Comparison of ENCODE assay signal across 26 cellular contexts in the genomic region with DNA sequence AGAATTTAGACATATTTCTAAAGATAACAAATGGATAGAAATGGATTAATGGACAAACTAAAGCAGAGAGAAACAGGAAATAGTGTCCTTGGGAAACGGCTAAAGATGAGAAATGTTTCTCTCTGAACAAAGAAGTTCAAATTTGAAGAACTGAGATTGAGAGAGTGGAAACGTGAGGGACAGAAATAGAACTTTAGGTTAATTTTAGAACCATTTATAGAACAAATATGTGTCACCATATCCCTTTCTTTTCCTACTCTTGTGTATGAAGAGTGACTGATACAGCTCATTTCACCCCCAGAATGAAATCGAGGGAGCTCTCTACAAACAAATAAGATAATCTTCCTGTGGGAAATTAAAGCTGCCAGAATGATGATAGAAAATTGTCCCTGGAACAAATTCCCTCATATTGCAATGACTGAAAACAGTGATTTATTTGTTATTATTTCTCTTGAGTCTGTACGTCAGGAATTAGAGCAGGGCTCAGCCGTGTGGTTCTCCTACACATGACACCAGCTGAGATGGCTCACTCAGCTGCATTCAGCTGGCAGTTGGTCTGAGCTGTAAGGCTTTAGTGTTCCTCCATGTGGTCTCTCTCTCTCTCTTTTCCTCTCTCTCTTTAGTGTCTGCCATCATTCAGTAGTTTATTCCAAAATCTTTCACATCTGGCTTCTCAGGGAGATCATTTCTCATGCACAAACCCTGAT. TPM values are rescaled to one million over a fixed set of nuclear protein-coding genes. Genes with fewer than 3 reads are reported as not detected.
A peak's percentile ranks its signal among the peaks of the same experiment; 100 is the strongest.
DNase-seq lines count a peak whose midpoint lies in the region; ATAC-seq and TF ChIP-seq lines count a peak whose summit lies in the region.
"Had no signal": no experiment of that assay in that cellular context is flagged by ENCODE, and none has a peak within 500 bp of the region (broad histone marks: within the 10 kb centered on the region; RNA-seq: fewer than 3 reads in every experiment).

No MANE protein-coding gene starts in this region.

- H3K27me3 Mint-ChIP-seq in progenitor cell of endocrine pancreas = peaks cover 1% of the 10 kb centered on the region
- H3K27me3 Mint-ChIP-seq: activated CD8-positive, alpha-beta T cell treated with anti-CD3 and anti-CD28 coated beads for 36 hours; effector memory CD8-positive, alpha-beta T cell; T-cell had no signal

- no peaks in the 10 kb centered on the region for H3K36me3 Mint-ChIP-seq in progenitor cell of endocrine pancreas (ENCODE audit: insufficient read depth)
- H3K36me3 Mint-ChIP-seq: T-cell had no signal

- no peak overlapping the region for H3K27ac Mint-ChIP-seq in progenitor cell of endocrine pancreas
- H3K27ac Mint-ChIP-seq: activated CD8-positive, alpha-beta T cell treated with anti-CD3 and anti-CD28 coated beads for 36 hours; effector memory CD8-positive, alpha-beta T cell; H9; immature natural killer cell; T-cell had no signal

- no peaks in the 10 kb centered on the region for H3K27me3 ChIP-seq in GM06990 (replicated peaks; ENCODE audit: control insufficient read depth, insufficient read depth, low read length)
- H3K27me3 ChIP-seq: heart right ventricle, tibial nerve had no signal

- no peak overlapping the region for H3K4me3 ChIP-seq in GM06990 (replicated peaks; ENCODE audit: low read depth, low read length)
- H3K4me3 ChIP-seq: heart right ventricle, tibial nerve had no signal

- TF ChIP-seq CTCF in GM06990 (IDR thresholded peaks at IDR 0.05; ENCODE audit: insufficient read depth, low read length, poor library complexity, severe bottlenecking) (no peak), omental fat pad (IDR thresholded peaks at IDR 0.05) (no peak), GM10266 (IDR thresholded peaks at IDR 0.05; ENCODE audit: control insufficient read depth, insufficient read depth, low read depth, missing control alignments) (no peak), progenitor cell of endocrine pancreas (IDR thresholded peaks at IDR 0.05; ENCODE audit: unreplicated experiment) (no peak)

- H3K9me3 Mint-ChIP-seq in progenitor cell of endocrine pancreas (ENCODE audit: low read depth) = peaks cover 7% of the 10 kb centered on the region
- H3K9me3 Mint-ChIP-seq: H9 had no signal

- peak; percentile 76 for ATAC-seq in GM19395 (IDR thresholded peaks at IDR 0.05; ENCODE audit: unreplicated experiment)
- ATAC-seq in HG02642 (IDR thresholded peaks at IDR 0.05; ENCODE audit: poor library complexity, unreplicated experiment) = peak; percentile 68
- peak; percentile 73 for ATAC-seq in HG03469 (IDR thresholded peaks at IDR 0.05; ENCODE audit: unreplicated experiment)
- no peak for ATAC-seq in omental fat pad (ENCODE audit: low FRiP score)
- ATAC-seq: activated CD8-positive, alpha-beta T cell treated with anti-CD3 and anti-CD28 coated beads for 36 hours; activated T-cell treated with anti-CD3 and anti-CD28 coated beads, Interleukin-2, amount 50 U/mL, for 4 hours; effector memory CD8-positive, alpha-beta T cell; heart right ventricle; right cardiac atrium; T-cell had no signal

- no peaks in the 10 kb centered on the region for H3K4me1 Mint-ChIP-seq in progenitor cell of endocrine pancreas (ENCODE audit: low read depth)
- H3K4me1 Mint-ChIP-seq: immature natural killer cell, T-cell had no signal

- H3K36me3 ChIP-seq in GM06990 (ENCODE audit: control insufficient read depth, insufficient read depth, low read length) = no peaks in the 10 kb centered on the region
- H3K36me3 ChIP-seq: heart right ventricle, tibial nerve, WERI-Rb-1 had no signal

- H3K4me3 Mint-ChIP-seq in progenitor cell of endocrine pancreas (ENCODE audit: low read depth) = no peak overlapping the region
- H3K4me3 Mint-ChIP-seq: activated CD8-positive, alpha-beta T cell treated with anti-CD3 and anti-CD28 coated beads for 36 hours; activated T-cell treated with anti-CD3 and anti-CD28 coated beads, Interleukin-2, amount 50 U/mL, for 4 hours; effector memory CD8-positive, alpha-beta T cell; H9; immature natural killer cell; T-cell had no signal

- DNase-seq in GM06990 (ENCODE audit: extremely low read depth, insufficient read length) (peak; percentile 6), omental fat pad (ENCODE audit: low spot score) (no peak), GM10266 (ENCODE audit: extremely low spot score) (no peak), progenitor cell of endocrine pancreas (ENCODE audit: low spot score, unreplicated experiment) (no peak), GF-D8 (lab: John Stamatoyannopoulos, UW) (no peak)
- DNase-seq: activated CD8-positive, alpha-beta T cell treated with anti-CD3 and anti-CD28 coated beads for 36 hours; activated naive CD4-positive, alpha-beta T cell treated with anti-CD3 and anti-CD28 coated beads, Interleukin-2, amount 50 U/mL, for 16 hours; activated T-cell treated with anti-CD3 and anti-CD28 coated beads, Interleukin-2, amount 50 U/mL, for 4 hours; DMS 273 treated with DMSO at 0.1 percent for 48 hours; effector memory CD8-positive, alpha-beta T cell; H9; heart right ventricle; immature natural killer cell; NCI-H2029 treated with DMSO at 0.1 percent for 48 hours; NCI-H510A treated with DMSO at 0.1 percent for 48 hours; occipital lobe; right cardiac atrium; SHP77; stimulated activated naive CD4-positive, alpha-beta T cell treated with Interleukin-2 at 50 U/mL for 16 hours; T-cell; WERI-Rb-1 had no signal

RNA-seq across cellular contexts. Expression of a gene that starts 46.6 kb away (rescaled TPM):
- total RNA-seq in omental fat pad (1 to 10 TPM in 1 of 4 donors, under 1 TPM in 1, not detected in 2; 0.28 to 1.6 TPM), progenitor cell of endocrine pancreas (not detected in 2 replicates)
- total RNA-seq: A172; activated CD8-positive, alpha-beta T cell treated with anti-CD3 and anti-CD28 coated beads for 36 hours; activated T-cell treated with anti-CD3 and anti-CD28 coated beads, Interleukin-2, amount 50 U/mL, for 4 hours; H9; heart right ventricle; T-cell; tibial nerve had no signal
